In the genomic region with DNA sequence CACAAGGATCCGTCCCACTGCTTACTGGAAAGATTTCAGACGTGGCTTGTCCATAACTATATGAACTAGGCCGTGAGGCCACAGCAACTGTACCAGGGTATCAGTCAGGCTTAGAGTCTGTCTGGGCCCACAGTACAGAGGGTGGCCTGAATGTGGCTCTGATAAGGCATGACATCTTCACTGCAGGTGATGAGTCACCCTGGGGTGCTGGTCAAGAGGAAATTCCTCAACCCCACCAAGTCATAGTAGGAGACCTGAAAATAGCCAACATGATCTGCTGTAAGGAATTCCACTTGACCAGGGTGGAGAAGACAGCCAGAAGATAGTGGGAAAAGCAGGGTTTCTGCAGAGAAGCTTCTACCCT, we compare ENCODE assay signal across 1 cellular context.
TF ChIP-seq lines count a peak whose summit lies in the region.

No MANE protein-coding gene starts in this region.

TF ChIP-seq in K562, 482 proteins besides CTCF, POLR2A, EP300 and RAD21 (continued from another document):
- TF ChIP-seq, protein P1, sequence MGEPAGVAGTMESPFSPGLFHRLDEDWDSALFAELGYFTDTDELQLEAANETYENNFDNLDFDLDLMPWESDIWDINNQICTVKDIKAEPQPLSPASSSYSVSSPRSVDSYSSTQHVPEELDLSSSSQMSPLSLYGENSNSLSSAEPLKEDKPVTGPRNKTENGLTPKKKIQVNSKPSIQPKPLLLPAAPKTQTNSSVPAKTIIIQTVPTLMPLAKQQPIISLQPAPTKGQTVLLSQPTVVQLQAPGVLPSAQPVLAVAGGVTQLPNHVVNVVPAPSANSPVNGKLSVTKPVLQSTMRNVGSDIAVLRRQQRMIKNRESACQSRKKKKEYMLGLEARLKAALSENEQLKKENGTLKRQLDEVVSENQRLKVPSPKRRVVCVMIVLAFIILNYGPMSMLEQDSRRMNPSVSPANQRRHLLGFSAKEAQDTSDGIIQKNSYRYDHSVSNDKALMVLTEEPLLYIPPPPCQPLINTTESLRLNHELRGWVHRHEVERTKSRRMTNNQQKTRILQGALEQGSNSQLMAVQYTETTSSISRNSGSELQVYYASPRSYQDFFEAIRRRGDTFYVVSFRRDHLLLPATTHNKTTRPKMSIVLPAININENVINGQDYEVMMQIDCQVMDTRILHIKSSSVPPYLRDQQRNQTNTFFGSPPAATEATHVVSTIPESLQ (CRISPR knock-in tag; IDR thresholded peaks at IDR 0.05): no peak
- TF ChIP-seq GABPA (tag; conservative IDR thresholded peaks at IDR 0.05; ENCODE audit: low read depth): no peak
- TF ChIP-seq JUND (IDR thresholded peaks at IDR 0.05; ENCODE audit: borderline replicate concordance, low read depth, low read length): peak; percentile 86
- TF ChIP-seq JUND (tag; IDR thresholded peaks at IDR 0.05; ENCODE audit: borderline replicate concordance, low read depth, low read length): peak; percentile 88
- peak; percentile 95 for TF ChIP-seq FOSL1 (tag; conservative IDR thresholded peaks at IDR 0.05)
- TF ChIP-seq ZNF12 (CRISPR knock-in tag; IDR thresholded peaks at IDR 0.05): peak; percentile 68; the same call in 1 of the 2 replicates
- TF ChIP-seq, protein P2, sequence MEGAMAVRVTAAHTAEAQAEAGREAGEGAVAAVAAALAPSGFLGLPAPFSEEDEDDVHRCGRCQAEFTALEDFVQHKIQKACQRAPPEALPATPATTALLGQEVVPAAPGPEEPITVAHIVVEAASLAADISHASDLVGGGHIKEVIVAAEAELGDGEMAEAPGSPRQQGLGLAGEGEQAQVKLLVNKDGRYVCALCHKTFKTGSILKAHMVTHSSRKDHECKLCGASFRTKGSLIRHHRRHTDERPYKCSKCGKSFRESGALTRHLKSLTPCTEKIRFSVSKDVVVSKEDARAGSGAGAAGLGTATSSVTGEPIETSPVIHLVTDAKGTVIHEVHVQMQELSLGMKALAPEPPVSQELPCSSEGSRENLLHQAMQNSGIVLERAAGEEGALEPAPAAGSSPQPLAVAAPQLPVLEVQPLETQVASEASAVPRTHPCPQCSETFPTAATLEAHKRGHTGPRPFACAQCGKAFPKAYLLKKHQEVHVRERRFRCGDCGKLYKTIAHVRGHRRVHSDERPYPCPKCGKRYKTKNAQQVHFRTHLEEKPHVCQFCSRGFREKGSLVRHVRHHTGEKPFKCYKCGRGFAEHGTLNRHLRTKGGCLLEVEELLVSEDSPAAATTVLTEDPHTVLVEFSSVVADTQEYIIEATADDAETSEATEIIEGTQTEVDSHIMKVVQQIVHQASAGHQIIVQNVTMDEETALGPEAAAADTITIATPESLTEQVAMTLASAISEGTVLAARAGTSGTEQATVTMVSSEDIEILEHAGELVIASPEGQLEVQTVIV (CRISPR knock-in tag; IDR thresholded peaks at IDR 0.05; ENCODE audit: borderline replicate concordance): no peak
- TF ChIP-seq, protein P3, sequence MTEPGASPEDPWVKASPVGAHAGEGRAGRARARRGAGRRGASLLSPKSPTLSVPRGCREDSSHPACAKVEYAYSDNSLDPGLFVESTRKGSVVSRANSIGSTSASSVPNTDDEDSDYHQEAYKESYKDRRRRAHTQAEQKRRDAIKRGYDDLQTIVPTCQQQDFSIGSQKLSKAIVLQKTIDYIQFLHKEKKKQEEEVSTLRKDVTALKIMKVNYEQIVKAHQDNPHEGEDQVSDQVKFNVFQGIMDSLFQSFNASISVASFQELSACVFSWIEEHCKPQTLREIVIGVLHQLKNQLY (CRISPR knock-in tag; conservative IDR thresholded peaks at IDR 0.05): no peak
- no peak for TF ChIP-seq ZNF75A (CRISPR knock-in tag; IDR thresholded peaks at IDR 0.05)
- TF ChIP-seq JUN (IDR thresholded peaks at IDR 0.05; ENCODE audit: borderline replicate concordance, low read depth, low read length): peak; percentile 70; the same call in 1 of the 2 replicates
- no peak for TF ChIP-seq JUN (CRISPR knock-in tag; IDR thresholded peaks at IDR 0.05; ENCODE audit: borderline replicate concordance)
- TF ChIP-seq ARID1B (IDR thresholded peaks at IDR 0.05): peak; percentile 39; the same call in 1 of the 2 replicates
